Comparison of ENCODE assay signal across 1 cellular context in genomic region chr12:53180270-53180930, GRCh38.
TF ChIP-seq lines count a peak whose summit lies in the region.

Gene CSAD, minus strand, starts transcription at chr12:53180925. Its CDS starts 7,455 bp downstream, at chr12:53173470.
A gene with protein sequence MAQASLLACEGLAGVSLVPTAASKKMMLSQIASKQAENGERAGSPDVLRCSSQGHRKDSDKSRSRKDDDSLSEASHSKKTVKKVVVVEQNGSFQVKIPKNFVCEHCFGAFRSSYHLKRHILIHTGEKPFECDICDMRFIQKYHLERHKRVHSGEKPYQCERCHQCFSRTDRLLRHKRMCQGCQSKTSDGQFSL (plus strand): TSS chr12:53180722. CDS start chr12:53181984, 1,262 bp downstream.

TF ChIP-seq in HepG2, 621 proteins besides CTCF, POLR2A, EP300 and RAD21 (continued from another document and continues in another):
- TF ChIP-seq GPBP1L1 (CRISPR knock-in tag; IDR thresholded peaks at IDR 0.05) (no peak), KAT2B (IDR thresholded peaks at IDR 0.05; ENCODE audit: borderline replicate concordance, low read depth, low read length) (no peak), CHD2 (IDR thresholded peaks at IDR 0.05; ENCODE audit: low read depth, low read length) (peak; percentile 67), ZNF589 (CRISPR knock-in tag; conservative IDR thresholded peaks at IDR 0.05) (no peak), BATF2 (CRISPR knock-in tag; IDR thresholded peaks at IDR 0.05) (no peak), ZSCAN29 (CRISPR knock-in tag; conservative IDR thresholded peaks at IDR 0.05) (peak; percentile 88), NAIF1 (CRISPR knock-in tag; IDR thresholded peaks at IDR 0.05; ENCODE audit: borderline replicate concordance) (no peak), ZNF317 (CRISPR knock-in tag; IDR thresholded peaks at IDR 0.05) (peak; percentile 2; the same call in 1 of the 2 replicates), MXI1 (IDR thresholded peaks at IDR 0.05; ENCODE audit: borderline replicate concordance, low read depth, low read length) (peak; percentile 91; the same call in 2 of the 3 replicates), ZNF543 (CRISPR knock-in tag; IDR thresholded peaks at IDR 0.05) (peak; percentile 30; the same call in 1 of the 2 replicates), ZNF749 (CRISPR knock-in tag; IDR thresholded peaks at IDR 0.05; ENCODE audit: borderline replicate concordance) (0 out of 2 replicates have a peak, but pooled peaks have one; percentile 46), THAP9 (CRISPR knock-in tag; IDR thresholded peaks at IDR 0.05; ENCODE audit: borderline replicate concordance) (peak; percentile 98), RXRA (CRISPR knock-in tag; IDR thresholded peaks at IDR 0.05) (peak; percentile 70; the same call in 1 of the 2 replicates), TOPORS (CRISPR knock-in tag; IDR thresholded peaks at IDR 0.05) (0 out of 2 replicates have a peak, but pooled peaks have one; percentile 50), ZNF446 (CRISPR knock-in tag; IDR thresholded peaks at IDR 0.05) (0 out of 2 replicates have a peak, but pooled peaks have one; percentile 49), CAMTA2 (CRISPR knock-in tag; IDR thresholded peaks at IDR 0.05; ENCODE audit: borderline replicate concordance) (peak; percentile 23; the same call in 1 of the 2 replicates), PRDM15 (CRISPR knock-in tag; IDR thresholded peaks at IDR 0.05) (no peak; the same call in 1 of the 2 replicates), ZNF251 (CRISPR knock-in tag; IDR thresholded peaks at IDR 0.05) (no peak), PRDM4 (CRISPR knock-in tag; IDR thresholded peaks at IDR 0.05; ENCODE audit: borderline replicate concordance) (no peak), HOXD1 (CRISPR knock-in tag; IDR thresholded peaks at IDR 0.05) (0 out of 2 replicates have a peak, but pooled peaks have one; percentile 30), KDM5B (CRISPR knock-in tag; IDR thresholded peaks at IDR 0.05; ENCODE audit: borderline replicate concordance) (peak; percentile 80; the same call in 1 of the 2 replicates), ZNF672 (CRISPR knock-in tag; IDR thresholded peaks at IDR 0.05) (no peak), ZMYM4 (CRISPR knock-in tag; IDR thresholded peaks at IDR 0.05) (peak; percentile 68), PITX1 (CRISPR knock-in tag; IDR thresholded peaks at IDR 0.05) (no peak), ZSCAN30 (CRISPR knock-in tag; IDR thresholded peaks at IDR 0.05) (no peak), ZMYM3 (CRISPR knock-in tag; IDR thresholded peaks at IDR 0.05) (no peak), ZNF207 (IDR thresholded peaks at IDR 0.05; ENCODE audit: borderline replicate concordance) (no peak), MLXIP (CRISPR knock-in tag; IDR thresholded peaks at IDR 0.05; ENCODE audit: borderline replicate concordance) (no peak), NONO (IDR thresholded peaks at IDR 0.05) (no peak), NONO (CRISPR knock-in tag; conservative IDR thresholded peaks at IDR 0.05) (peak; percentile 89), HES4 (CRISPR knock-in tag; IDR thresholded peaks at IDR 0.05; ENCODE audit: borderline replicate concordance) (peak; percentile 7; the same call in 1 of the 2 replicates), SMAD1 (CRISPR knock-in tag; IDR thresholded peaks at IDR 0.05; ENCODE audit: borderline replicate concordance, low read depth) (no peak; the same call in 1 of the 2 replicates), EEA1 (CRISPR knock-in tag; IDR thresholded peaks at IDR 0.05; ENCODE audit: borderline replicate concordance) (peak; percentile 5; the same call in 1 of the 2 replicates), GMEB2 (CRISPR knock-in tag; IDR thresholded peaks at IDR 0.05; ENCODE audit: low read depth) (no peak), CREM (IDR thresholded peaks at IDR 0.05) (no peak; the same call in 1 of the 2 replicates), CREM (CRISPR knock-in tag; IDR thresholded peaks at IDR 0.05) (no peak), ZNF121 (CRISPR knock-in tag; IDR thresholded peaks at IDR 0.05) (no peak), NFKB2 (CRISPR knock-in tag; IDR thresholded peaks at IDR 0.05; ENCODE audit: borderline replicate concordance) (peak; percentile 33; the same call in 1 of the 2 replicates), BCL6 (CRISPR knock-in tag; IDR thresholded peaks at IDR 0.05) (no peak), ZNF782 (CRISPR knock-in tag; IDR thresholded peaks at IDR 0.05; ENCODE audit: borderline replicate concordance) (0 out of 2 replicates have a peak, but pooled peaks have one; percentile 40), SATB2 (CRISPR knock-in tag; IDR thresholded peaks at IDR 0.05) (no peak), ELF3 (CRISPR knock-in tag; IDR thresholded peaks at IDR 0.05) (no peak; the same call in 1 of the 2 replicates), ZNF343 (CRISPR knock-in tag; IDR thresholded peaks at IDR 0.05) (peak; percentile 36; the same call in 1 of the 2 replicates), ZNF883 (CRISPR knock-in tag; IDR thresholded peaks at IDR 0.05; ENCODE audit: not compliant biosample characterization) (no peak), MIER3 (CRISPR knock-in tag; IDR thresholded peaks at IDR 0.05; ENCODE audit: borderline replicate concordance) (peak; percentile 50; the same call in 1 of the 2 replicates)
- TF ChIP-seq, protein P1, sequence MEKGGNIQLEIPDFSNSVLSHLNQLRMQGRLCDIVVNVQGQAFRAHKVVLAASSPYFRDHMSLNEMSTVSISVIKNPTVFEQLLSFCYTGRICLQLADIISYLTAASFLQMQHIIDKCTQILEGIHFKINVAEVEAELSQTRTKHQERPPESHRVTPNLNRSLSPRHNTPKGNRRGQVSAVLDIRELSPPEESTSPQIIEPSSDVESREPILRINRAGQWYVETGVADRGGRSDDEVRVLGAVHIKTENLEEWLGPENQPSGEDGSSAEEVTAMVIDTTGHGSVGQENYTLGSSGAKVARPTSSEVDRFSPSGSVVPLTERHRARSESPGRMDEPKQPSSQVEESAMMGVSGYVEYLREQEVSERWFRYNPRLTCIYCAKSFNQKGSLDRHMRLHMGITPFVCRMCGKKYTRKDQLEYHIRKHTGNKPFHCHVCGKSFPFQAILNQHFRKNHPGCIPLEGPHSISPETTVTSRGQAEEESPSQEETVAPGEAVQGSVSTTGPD (CRISPR knock-in tag; IDR thresholded peaks at IDR 0.05) = no peak
